ENCODE assay signal across 16 cellular contexts in genomic region chr17:15514469-15514868, GRCh38. TPM values are rescaled to one million over a fixed set of nuclear protein-coding genes. Genes with fewer than 3 reads are reported as not detected.
DNase-seq lines count a peak whose midpoint lies in the region; ATAC-seq, FAIRE-seq and TF ChIP-seq lines count a peak whose summit lies in the region.
"Had no signal": no experiment of that assay in that cellular context is flagged by ENCODE, and none has a peak within 500 bp of the region (broad histone marks: within the 10 kb centered on the region; RNA-seq: fewer than 3 reads in every experiment).

No MANE protein-coding gene starts in this region.

- no peak for FAIRE-seq in astrocyte (lab: Jason Lieb, UNC)
- FAIRE-seq: HTR-8/SVneo had no signal

- no peaks in the 10 kb centered on the region for H3K27me3 ChIP-seq in astrocyte (ENCODE audit: insufficient read depth, low read length)
- H3K27me3 ChIP-seq in layer of hippocampus (ENCODE audit: control insufficient read depth, insufficient read depth, low read length): no peaks in the 10 kb centered on the region
- H3K27me3 ChIP-seq in trophoblast cell (ENCODE audit: insufficient read depth, low read length): no peaks in the 10 kb centered on the region
- H3K27me3 ChIP-seq in upper lobe of right lung: no peaks in the 10 kb centered on the region
- no peaks in the 10 kb centered on the region for H3K27me3 ChIP-seq in brain microvascular endothelial cell (replicated peaks)

- H3K36me3 ChIP-seq in astrocyte (ENCODE audit: insufficient read depth, low read length) (peaks cover 19% of the 10 kb centered on the region), trophoblast cell (ENCODE audit: control insufficient read depth in 1 of 2, insufficient read depth in 2 of 2, low read length in 2 of 2) (peaks cover 16 to 26% of the 10 kb centered on the region in 2 experiments), upper lobe of right lung (peaks cover 4% of the 10 kb centered on the region), brain microvascular endothelial cell (replicated peaks) (no peaks in the 10 kb centered on the region)

- peaks cover 18% of the 10 kb centered on the region for H3K9me3 ChIP-seq in astrocyte (ENCODE audit: insufficient read depth, low read depth, low read length)
- H3K9me3 ChIP-seq in trophoblast cell (ENCODE audit: insufficient read depth, low read depth, low read length): peaks cover 2% of the 10 kb centered on the region
- no peaks in the 10 kb centered on the region for H3K9me3 ChIP-seq in upper lobe of right lung

- no peak overlapping the region for H3K23ac ChIP-seq in trophoblast cell (ENCODE audit: low read length)

- no peak overlapping the region for H3K14ac ChIP-seq in trophoblast cell (ENCODE audit: low read length)

- ATAC-seq in upper lobe of right lung: no peak
- ATAC-seq: GM23338 had no signal

- H3K4ac ChIP-seq in trophoblast cell (ENCODE audit: low read depth, low read length): no peak overlapping the region

- H4K8ac ChIP-seq in trophoblast cell (ENCODE audit: low read depth, low read length): no peak overlapping the region

- H3K4me2 ChIP-seq in astrocyte (ENCODE audit: low read length) (peak overlapping the region; percentile 31), trophoblast cell (ENCODE audit: low read length) (no peak overlapping the region)
- H3K4me2 ChIP-seq: GM23338 had no signal

- intact Hi-C loops in upper lobe of right lung (cut with DNase I): no loop called here

- H2AFZ ChIP-seq in astrocyte (ENCODE audit: low read depth, low read length): no peak overlapping the region
- H2AFZ ChIP-seq in trophoblast cell (ENCODE audit: insufficient read depth, low read length, poor library complexity): no peak overlapping the region
- H2AFZ ChIP-seq: GM23338 had no signal

- no peak overlapping the region for H3K4me3 Mint-ChIP-seq in astrocyte (ENCODE audit: unreplicated experiment)
- H3K4me3 Mint-ChIP-seq: CD4-positive, CD25-positive, alpha-beta regulatory T cell; GM23338 had no signal

- peaks cover 23% of the 10 kb centered on the region for H3K9me3 Mint-ChIP-seq in astrocyte (ENCODE audit: unreplicated experiment)
- H3K9me3 Mint-ChIP-seq: CD4-positive, CD25-positive, alpha-beta regulatory T cell; GM23338 had no signal

- no peak overlapping the region for H2BK120ac ChIP-seq in trophoblast cell (ENCODE audit: insufficient read depth, low read length, poor library complexity)

- H2AK5ac ChIP-seq in trophoblast cell (ENCODE audit: low read length): no peak overlapping the region

- no peak overlapping the region for H4K12ac ChIP-seq in trophoblast cell (ENCODE audit: low read depth, low read length)

- H3K36me3 Mint-ChIP-seq in astrocyte (ENCODE audit: low read depth, unreplicated experiment): peaks cover 38% of the 10 kb centered on the region

- H3K27me3 Mint-ChIP-seq in astrocyte (ENCODE audit: low read depth, unreplicated experiment): no peaks in the 10 kb centered on the region
- H3K27me3 Mint-ChIP-seq: CD4-positive, CD25-positive, alpha-beta regulatory T cell had no signal

- no peak overlapping the region for H3K4me3 ChIP-seq in astrocyte (ENCODE audit: insufficient read depth, low read depth, low read length)
- H3K4me3 ChIP-seq in trophoblast cell (ENCODE audit: low read depth, low read length): no peak overlapping the region
- H3K4me3 ChIP-seq in upper lobe of right lung: no peak overlapping the region
- H3K4me3 ChIP-seq in brain microvascular endothelial cell (ENCODE audit: low read depth, low read length): no peak overlapping the region
- H3K4me3 ChIP-seq: GM23338 had no signal

- H4K20me1 ChIP-seq in astrocyte (ENCODE audit: insufficient read depth, low read length): peaks cover 10% of the 10 kb centered on the region

- H3K9ac ChIP-seq in astrocyte (ENCODE audit: low read length) (peak overlapping the region; percentile 1), trophoblast cell (ENCODE audit: low read length) (no peak overlapping the region)

- TF ChIP-seq CTCF in astrocyte (IDR thresholded peaks at IDR 0.05; ENCODE audit: insufficient read depth, low read depth, low read length): no peak
- TF ChIP-seq CTCF in upper lobe of right lung (IDR thresholded peaks at IDR 0.05): no peak
- TF ChIP-seq CTCF in brain microvascular endothelial cell (IDR thresholded peaks at IDR 0.05; ENCODE audit: low read depth, low read length, missing control alignments): no peak

- H3K4me1 ChIP-seq in astrocyte (ENCODE audit: insufficient read depth, low read length) (peaks cover 30% of the 10 kb centered on the region), trophoblast cell (ENCODE audit: control insufficient read depth in 1 of 2, insufficient read depth in 2 of 2, low read length in 2 of 2) (no peaks in the 10 kb centered on the region), upper lobe of right lung (peaks cover 15% of the 10 kb centered on the region)

- H3K79me1 ChIP-seq in trophoblast cell (ENCODE audit: low read length): no peaks in the 10 kb centered on the region

- H4K91ac ChIP-seq in trophoblast cell (ENCODE audit: low read depth, low read length): no peak overlapping the region

- H3K27ac Mint-ChIP-seq in astrocyte (ENCODE audit: unreplicated experiment): peak overlapping the region; percentile 35
- H3K27ac Mint-ChIP-seq: CD4-positive, CD25-positive, alpha-beta regulatory T cell; GM23338 had no signal

- in situ Hi-C loops in brain microvascular endothelial cell (cut with HindIII; ENCODE audit: low pct_ligation_motif_present, low sequenced_read_pairs): no loop called here

- peak overlapping the region; percentile 60 for H3K27ac ChIP-seq in astrocyte (ENCODE audit: low read depth, low read length)
- H3K27ac ChIP-seq in layer of hippocampus (ENCODE audit: low read depth, low read length): peak overlapping the region; percentile 96
- H3K27ac ChIP-seq in trophoblast cell (ENCODE audit: low read depth, low read length): no peak overlapping the region
- H3K27ac ChIP-seq in upper lobe of right lung: peak overlapping the region; percentile 40
- no peak overlapping the region for H3K27ac ChIP-seq in brain microvascular endothelial cell

- H3K18ac ChIP-seq in trophoblast cell (ENCODE audit: low read length): peak overlapping the region; percentile 40

- DNase-seq in astrocyte (ENCODE audit: low read depth): no peak
- no peak for DNase-seq in trophoblast cell
- DNase-seq in upper lobe of right lung: no peak
- no peak for DNase-seq in germinal center (ENCODE audit: low spot score)
- no peak for DNase-seq in D341Med (ENCODE audit: low spot score)
- no peak for DNase-seq in brain microvascular endothelial cell
- DNase-seq in NCI-H187 treated with DMSO at 0.1 percent for 48 hours (lab: John Stamatoyannopoulos, UW): no peak
- DNase-seq: ACHN; CD4-positive, CD25-positive, alpha-beta regulatory T cell; KBM-7; NCI-H1092 treated with DMSO at 0.1 percent for 48 hours; NCI-H1694; NCI-H748 treated with DMSO at 0.1 percent for 48 hours had no signal

- no peak overlapping the region for H2BK12ac ChIP-seq in trophoblast cell (ENCODE audit: low read length)

- WGBS in trophoblast cell (ENCODE audit: extremely low coverage, insufficient coverage, insufficient read length): no CpG with 5 or more reads among the region's 2 CpGs

- H3K79me2 ChIP-seq in astrocyte (ENCODE audit: insufficient read depth, low read length) (peaks cover 18% of the 10 kb centered on the region), trophoblast cell (ENCODE audit: control insufficient read depth, insufficient read depth, low read length, poor library complexity) (no peaks in the 10 kb centered on the region)

- H3K4me1 Mint-ChIP-seq in astrocyte (ENCODE audit: low read depth, unreplicated experiment): peaks cover 49% of the 10 kb centered on the region
- H3K4me1 Mint-ChIP-seq: GM23338 had no signal

- no peak overlapping the region for H2BK5ac ChIP-seq in trophoblast cell (ENCODE audit: low read depth, low read length, poor library complexity)

RNA-seq across cellular contexts. Expression of gene CDRT4, which starts 47.0 kb away (rescaled TPM):
- total RNA-seq in astrocyte (6.2 and 8.8 TPM in 2 replicates), upper lobe of right lung (9.0 TPM)
- 10.1 and 12.1 TPM in 2 replicates for polyA plus RNA-seq in trophoblast cell (2013)

RNA-seq across cellular contexts. Expression of gene TVP23C, which starts 48.8 kb away (rescaled TPM):
- total RNA-seq in astrocyte (24.4 and 30.8 TPM in 2 replicates), upper lobe of right lung (18.4 TPM)
- polyA plus RNA-seq in trophoblast cell (2013): 4.7 and 4.8 TPM in 2 replicates

Comparison
In these comparisons a context has a peak if more than half of its experiments do, and no peak if none do; other contexts are left out.
1. H3K27ac ChIP-seq: peak in astrocyte (single experiment), layer of hippocampus (single experiment) and upper lobe of right lung (single experiment); none in trophoblast cell (single experiment) and brain microvascular endothelial cell (single experiment).